Comparison of ENCODE assay signal across 9 cellular contexts in genomic region chr11:125064070-125064469, GRCh38. TPM values are rescaled to one million over a fixed set of nuclear protein-coding genes. Genes with fewer than 3 reads are reported as not detected.
DNase-seq lines count a peak whose midpoint lies in the region; ATAC-seq and TF ChIP-seq lines count a peak whose summit lies in the region.
"Had no signal": no experiment of that assay in that cellular context is flagged by ENCODE, and none has a peak within 500 bp of the region (broad histone marks: within the 10 kb centered on the region; RNA-seq: fewer than 3 reads in every experiment).

No MANE protein-coding gene starts in this region.

- no peak for TF ChIP-seq CTCF in BJ (IDR thresholded peaks at IDR 0.05; ENCODE audit: insufficient read depth, low read depth, low read length)
- no peak for TF ChIP-seq CTCF in HL-60 (IDR thresholded peaks at IDR 0.05; ENCODE audit: insufficient read depth, low read length)
- no peak for TF ChIP-seq CTCF in choroid plexus epithelial cell (conservative IDR thresholded peaks at IDR 0.05; ENCODE audit: low read depth, low read length)
- TF ChIP-seq CTCF in mucosa of descending colon (IDR thresholded peaks at IDR 0.05): no peak

- intact Hi-C loops in mucosa of descending colon (cut with DNase I, micrococcal nuclease): no loop called here

- POLR2A ChIA-PET in BJ (lab: Charles Lee): no interaction called here

- peaks cover 0 to 5% (median 2%) of the 10 kb centered on the region in 7 donors for H3K9me3 Mint-ChIP-seq in naive B cell

- peaks cover 11 to 68% (median 15%) of the 10 kb centered on the region in 3 donors for H3K27me3 Mint-ChIP-seq in naive B cell

- peak overlapping the region in 4 of 6 donors; percentile 44 to 89 (median 71) for H3K27ac Mint-ChIP-seq in naive B cell

- H3K36me3 ChIP-seq in BJ (ENCODE audit: control insufficient read depth, insufficient read depth, low read length): no peaks in the 10 kb centered on the region
- no peaks in the 10 kb centered on the region for H3K36me3 ChIP-seq in mucosa of descending colon (ENCODE audit: low read depth)

- no peaks in the 10 kb centered on the region for H3K27me3 ChIP-seq in BJ (ENCODE audit: control insufficient read depth, insufficient read depth, low read length)
- no peaks in the 10 kb centered on the region for H3K27me3 ChIP-seq in HL-60 (ENCODE audit: insufficient read depth, poor library complexity, severe bottlenecking)

- no peaks in the 10 kb centered on the region for H3K9me3 ChIP-seq in mucosa of descending colon

- DNase-seq in BJ (ENCODE audit: low read depth): no peak
- DNase-seq in HL-60 (ENCODE audit: low read depth in 1 of 2, low spot score in 1 of 2): no peak
- DNase-seq in choroid plexus epithelial cell (ENCODE audit: low read depth): no peak
- DNase-seq in naive B cell: no peak
- DNase-seq in activated CD4-positive, alpha-beta T cell treated with anti-CD3 and anti-CD28 coated beads, Interleukin-2, amount 50 U/mL, for 4 hours: no peak
- no peak for DNase-seq in epidermal melanocyte (ENCODE audit: insufficient read length, low spot score)
- DNase-seq in mucosa of descending colon: no peak
- DNase-seq: NCI-H510A treated with DMSO at 0.1 percent for 48 hours had no signal

- no peak overlapping the region for H3K27ac ChIP-seq in HL-60 (replicated peaks)

- H3K4me1 ChIP-seq in mucosa of descending colon (ENCODE audit: low read depth): peaks cover 8% of the 10 kb centered on the region

- peak overlapping the region; percentile 35 to 90 (median 73) for H3K4me3 Mint-ChIP-seq in naive B cell

- peaks cover 7 to 18% (median 16%) of the 10 kb centered on the region in 3 donors for H3K4me1 Mint-ChIP-seq in naive B cell

- ATAC-seq in naive B cell (ENCODE audit: low read depth in 2 of 2): no peak
- no peak for ATAC-seq in GM18870 (IDR thresholded peaks at IDR 0.05; ENCODE audit: unreplicated experiment)
- ATAC-seq in mucosa of descending colon: no peak

- H3K4me3 ChIP-seq in BJ (ENCODE audit: low read depth, low read length): peak overlapping the region; percentile 69; the same call in 1 of the 2 replicates
- H3K4me3 ChIP-seq in HL-60 (replicated peaks; ENCODE audit: insufficient read depth, low read length): peak overlapping the region; percentile 70
- H3K4me3 ChIP-seq in choroid plexus epithelial cell (ENCODE audit: low read depth, low read length): peak overlapping the region; percentile 65
- H3K4me3 ChIP-seq in mucosa of descending colon: no peak overlapping the region

- H3K36me3 Mint-ChIP-seq in naive B cell: peaks cover 0 to 4% of the 10 kb centered on the region in 2 donors

- CTCF ChIA-PET in BJ (lab: Yijun Ruan, JAX): interaction anchor here (1.1 to 1.4 kb wide), 4 partner anchors 14 to 341 kb away, joined by 3 to 4 read pairs (median 3); no protein-coding TSS in a partner anchor

RNA-seq across cellular contexts. Expression of gene SLC37A2, which starts 1.0 kb away (rescaled TPM):
- polyA plus RNA-seq in BJ (2011; rRNA removed) (0.63 and 0.75 TPM in 2 replicates), naive B cell (ENCODE audit: low read depth in 6 of 6) (1 to 10 TPM in 4 of 6 donors, under 1 TPM in 2; 0.48 to 2.4 (median 1.8) TPM)
- polyA minus RNA-seq in BJ (2011; rRNA and poly(A)+ RNA removed): 0.62 and 0.67 TPM in 2 replicates
- total RNA-seq in mucosa of descending colon: 10 to 100 TPM in 1 of 3 donors, 1 to 10 TPM in 2; 4.3 to 10.5 (median 6.2) TPM

RNA-seq across cellular contexts. Expression of gene TMEM218, which starts 47.4 kb away (rescaled TPM):
- polyA plus RNA-seq in BJ (2011; rRNA removed): 15.1 and 20.6 TPM in 2 replicates
- polyA minus RNA-seq in BJ (2011; rRNA and poly(A)+ RNA removed): 5.6 and 6.1 TPM in 2 replicates
- polyA plus RNA-seq in naive B cell (ENCODE audit: low read depth in 6 of 6): 10 to 100 TPM; 30.4 to 53.0 (median 36.7) TPM
- 10 to 100 TPM; 12.5 to 16.9 (median 16.1) TPM for total RNA-seq in mucosa of descending colon
